16 cellular contexts compared by ENCODE assay signal in the genomic region with DNA sequence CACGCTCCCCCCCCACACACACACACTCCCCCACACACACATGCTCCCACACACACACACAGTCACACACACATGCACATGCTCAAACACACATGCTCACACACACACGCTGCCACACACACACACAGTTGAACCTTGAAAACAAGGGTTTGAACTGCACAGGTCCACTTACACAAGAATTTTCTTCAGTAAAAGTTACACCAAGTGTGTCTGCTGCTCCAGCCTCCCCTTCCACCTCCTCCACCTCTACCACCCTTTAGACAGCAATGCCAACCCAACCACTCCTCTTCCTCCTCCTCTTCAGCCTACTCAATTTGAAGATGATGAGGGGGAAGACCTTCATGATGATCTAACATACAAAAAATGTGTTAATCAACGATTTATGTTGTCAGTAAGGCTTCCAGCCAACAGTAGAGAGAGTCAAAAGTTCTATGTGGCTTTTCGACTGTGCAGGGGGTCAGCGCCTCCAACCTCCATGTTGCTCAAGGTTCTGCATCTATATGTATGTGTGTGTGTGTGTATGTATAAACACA. TPM values are rescaled to one million over a fixed set of nuclear protein-coding genes. Genes with fewer than 3 reads are reported as not detected.
DNase-seq lines count a peak whose midpoint lies in the region; ATAC-seq, FAIRE-seq and TF ChIP-seq lines count a peak whose summit lies in the region.
"Had no signal": no experiment of that assay in that cellular context is flagged by ENCODE, and none has a peak within 500 bp of the region (broad histone marks: within the 10 kb centered on the region; RNA-seq: fewer than 3 reads in every experiment).

No MANE protein-coding gene starts in this region.

- peak overlapping the region; percentile 30 for H2BK12ac ChIP-seq in neuronal stem cell (ENCODE audit: low read length)

- TF ChIP-seq EP300 in HepG2 (IDR thresholded peaks at IDR 0.05; ENCODE audit: low read depth in 2 of 2, low read length in 2 of 2), result no peak
- TF ChIP-seq EP300 in HepG2 (CRISPR knock-in tag; IDR thresholded peaks at IDR 0.05; ENCODE audit: borderline replicate concordance), result no peak

- FAIRE-seq in HepG2 (lab: Jason Lieb, UNC), result no peak
- peak; percentile 92 for FAIRE-seq in bronchial epithelial cell (lab: Jason Lieb, UNC)
- FAIRE-seq: H1 had no signal

- 90% methylated on average over 5 of the region's 5 CpGs for WGBS in HepG2 (ENCODE audit: low lambda C conversion rate)
- WGBS in right lobe of liver (ENCODE audit: insufficient coverage, low coverage, low lambda C conversion rate, missing lambda C conversion rate), result 63% methylated on average over 4 of the region's 5 CpGs
- no CpG with 5 or more reads among the region's 5 CpGs for WGBS in neuronal stem cell (ENCODE audit: extremely low coverage in 2 of 2, insufficient read length in 2 of 2, insufficient replicate concordance in 1 of 2), 2 donors

- H3K27me3 ChIP-seq in HepG2 (ENCODE audit: control insufficient read depth in 1 of 2, insufficient read depth in 2 of 2, low read length in 2 of 2), result no peaks in the 10 kb centered on the region
- H3K27me3 ChIP-seq in right lobe of liver, result no peaks in the 10 kb centered on the region
- no peaks in the 10 kb centered on the region for H3K27me3 ChIP-seq in bronchial epithelial cell (ENCODE audit: control insufficient read depth, insufficient read depth, low read length)
- peaks cover 0 to 2% (median 0%) of the 10 kb centered on the region in 3 experiments for H3K27me3 ChIP-seq in neuronal stem cell (ENCODE audit: control insufficient read depth in 3 of 3, insufficient read depth in 3 of 3, low read depth in 1 of 3, low read length in 3 of 3)
- H3K27me3 ChIP-seq: BLaER1 treated with 17β-estradiol and CSF1 and Interleukin-3, amounts not matched to agents 10 nM and 100 nM had no signal

- no peaks in the 10 kb centered on the region for H3K79me2 ChIP-seq in HepG2 (ENCODE audit: insufficient read depth, low read length)

- H3K14ac ChIP-seq in neuronal stem cell (ENCODE audit: low read length), result no peak overlapping the region

- no peaks in the 10 kb centered on the region for H3K36me3 ChIP-seq in HepG2 (replicated peaks in 1 of 2; ENCODE audit: control insufficient read depth in 1 of 2, insufficient read depth in 2 of 2, low read length in 2 of 2)
- no peaks in the 10 kb centered on the region for H3K36me3 ChIP-seq in right lobe of liver
- H3K36me3 ChIP-seq in bronchial epithelial cell (ENCODE audit: control insufficient read depth, insufficient read depth, low read length), result no peaks in the 10 kb centered on the region
- H3K36me3 ChIP-seq in neuronal stem cell (replicated peaks in 1 of 2; ENCODE audit: control insufficient read depth in 2 of 2, insufficient read depth in 2 of 2, low read length in 2 of 2), result no peaks in the 10 kb centered on the region
- H3K36me3 ChIP-seq: HAP-1 had no signal

- ATAC-seq in HepG2 (no peak), right lobe of liver (no peak), HG02884 (IDR thresholded peaks at IDR 0.05; ENCODE audit: unreplicated experiment) (no peak)

- H3K18ac ChIP-seq in neuronal stem cell (ENCODE audit: low read length), result no peak overlapping the region

- H3K9ac ChIP-seq in HepG2 (ENCODE audit: insufficient read depth, low read depth, low read length), result no peak overlapping the region
- peak overlapping the region; percentile 36 for H3K9ac ChIP-seq in neuronal stem cell (ENCODE audit: low read depth, low read length, poor library complexity)
- H3K9ac ChIP-seq: BLaER1 treated with 17β-estradiol and CSF1 and Interleukin-3, amounts not matched to agents 10 nM and 100 nM had no signal

- peak overlapping the region; percentile 56 for H3K23ac ChIP-seq in neuronal stem cell (ENCODE audit: low read depth, low read length, poor library complexity)

- in situ Hi-C loops in HepG2 (cut with HindIII; ENCODE audit: extremely low pct_ligation_motif_present, low pct_unique_long_range_greater_than_20kb), result no loop called here

- H3K9me3 ChIP-seq in HepG2 (ENCODE audit: low read length) (no peaks in the 10 kb centered on the region), right lobe of liver (no peaks in the 10 kb centered on the region), neuronal stem cell (replicated peaks in 1 of 2; ENCODE audit: control insufficient read depth in 2 of 2, insufficient read depth in 1 of 2, low read depth in 1 of 2, low read length in 2 of 2) (peaks cover 6 to 17% of the 10 kb centered on the region in 2 donors)

- no peak overlapping the region for H4K91ac ChIP-seq in neuronal stem cell (ENCODE audit: low read depth, low read length, poor library complexity)

- TF ChIP-seq CTCF in HepG2 (CRISPR knock-in tag; IDR thresholded peaks at IDR 0.05), result no peak
- no peak for TF ChIP-seq CTCF in right lobe of liver (IDR thresholded peaks at IDR 0.05)
- TF ChIP-seq CTCF in bronchial epithelial cell (IDR thresholded peaks at IDR 0.05; ENCODE audit: insufficient read depth, low read length, severe bottlenecking), result no peak

- H3K4me3 ChIP-seq in HepG2 (replicated peaks in 1 of 3; ENCODE audit: insufficient read depth in 1 of 3, low read depth in 2 of 3, low read length in 3 of 3), result no peak overlapping the region
- H3K4me3 ChIP-seq in right lobe of liver, result no peak overlapping the region
- H3K4me3 ChIP-seq in bronchial epithelial cell (ENCODE audit: low read depth, low read length), result no peak overlapping the region
- H3K4me3 ChIP-seq in neuronal stem cell (ENCODE audit: low read length in 2 of 2), result no peak overlapping the region
- H3K4me3 ChIP-seq: BLaER1 treated with 17β-estradiol and CSF1 and Interleukin-3, amounts not matched to agents 10 nM and 100 nM; HAP-1 had no signal

- TF ChIP-seq RAD21 in HepG2 (CRISPR knock-in tag; IDR thresholded peaks at IDR 0.05), result no peak

- H4K8ac ChIP-seq in neuronal stem cell (ENCODE audit: low read depth, low read length), result peak overlapping the region; percentile 88

- BruUV-seq in HepG2 (replicated peaks; lab: Mats Ljungman, UMichigan), result no TSS peak

- H3K27ac ChIP-seq in HepG2 (ENCODE audit: extremely low read length, insufficient read depth, low read length), result no peak overlapping the region
- H3K27ac ChIP-seq in right lobe of liver, result no peak overlapping the region
- no peak overlapping the region for H3K27ac ChIP-seq in neuronal stem cell (replicated peaks; ENCODE audit: low read length)
- H3K27ac ChIP-seq: 22Rv1; BLaER1 treated with 17β-estradiol and CSF1 and Interleukin-3, amounts not matched to agents 10 nM and 100 nM had no signal

- H4K20me1 ChIP-seq in HepG2 (ENCODE audit: insufficient read depth, low read length), result no peaks in the 10 kb centered on the region
- H4K20me1 ChIP-seq: BLaER1 treated with 17β-estradiol and CSF1 and Interleukin-3, amounts not matched to agents 10 nM and 100 nM had no signal

- H3K4me1 ChIP-seq in HepG2 (ENCODE audit: insufficient read depth, low read length), result peaks cover 2% of the 10 kb centered on the region
- H3K4me1 ChIP-seq in right lobe of liver, result no peaks in the 10 kb centered on the region
- no peaks in the 10 kb centered on the region for H3K4me1 ChIP-seq in neuronal stem cell (ENCODE audit: control insufficient read depth in 2 of 2, insufficient read depth in 1 of 2, low read depth in 1 of 2, low read length in 2 of 2)
- H3K4me1 ChIP-seq: BLaER1 treated with 17β-estradiol and CSF1 and Interleukin-3, amounts not matched to agents 10 nM and 100 nM; HAP-1 had no signal

- CTCF ChIA-PET in HepG2 (lab: Yijun Ruan, JAX; ENCODE audit: low intra/inter-chr PET ratio, low total read pairs), result no interaction called here

- POLR2A ChIA-PET in HepG2 (lab: Yijun Ruan, JAX), result no interaction called here

- intact Hi-C loops in HepG2 (cut with micrococcal nuclease; ENCODE audit: unreplicated experiment), result no loop called here
- intact Hi-C loops in right lobe of liver (cut with DNase I), result no loop called here

- H3K4ac ChIP-seq in neuronal stem cell (ENCODE audit: low read length), result no peak overlapping the region

- H3K4me2 ChIP-seq in HepG2 (ENCODE audit: low read depth, low read length), result no peak overlapping the region
- no peak overlapping the region for H3K4me2 ChIP-seq in neuronal stem cell (ENCODE audit: insufficient read depth, low read length, poor library complexity, severe bottlenecking)
- H3K4me2 ChIP-seq: BLaER1 treated with 17β-estradiol and CSF1 and Interleukin-3, amounts not matched to agents 10 nM and 100 nM had no signal

- H2BK15ac ChIP-seq in neuronal stem cell (ENCODE audit: low read length), result no peak overlapping the region

- no peak overlapping the region for H2AK5ac ChIP-seq in neuronal stem cell (ENCODE audit: low read depth, low read length)

- no peak overlapping the region for H2BK5ac ChIP-seq in neuronal stem cell (ENCODE audit: low read length)

- no peaks in the 10 kb centered on the region for H3K79me1 ChIP-seq in neuronal stem cell (ENCODE audit: low read depth, low read length)

- H2BK120ac ChIP-seq in neuronal stem cell (ENCODE audit: low read depth, low read length), result no peak overlapping the region

- no peak overlapping the region for H2AFZ ChIP-seq in HepG2 (ENCODE audit: low read length)
- no peak overlapping the region for H2AFZ ChIP-seq in neuronal stem cell (ENCODE audit: low read length)

- TF ChIP-seq POLR2A in HepG2 (IDR thresholded peaks at IDR 0.05; ENCODE audit: insufficient read depth in 1 of 2, low read depth in 2 of 2, low read length in 2 of 2) (no peak), right lobe of liver (IDR thresholded peaks at IDR 0.05) (no peak)

- DNase-seq in HepG2 (ENCODE audit: low spot score), result no peak
- DNase-seq in right lobe of liver, result no peak
- no peak for DNase-seq in bronchial epithelial cell (ENCODE audit: low read depth)
- no peak for DNase-seq in neuronal stem cell (ENCODE audit: low spot score)
- no peak for DNase-seq in COR-L47 (lab: John Stamatoyannopoulos, UW)
- DNase-seq in Kasumi-1 (lab: John Stamatoyannopoulos, UW), result no peak
- DNase-seq: ACHN; Calu3; CD4-positive, CD25-positive, alpha-beta regulatory T cell; DMS 273 treated with DMSO at 0.1 percent for 48 hours; HFFc6 had no signal

RNA-seq across cellular contexts. Expression of gene HSF2BP, which starts 26.8 kb away (rescaled TPM):
- total RNA-seq in HepG2 (2016; rRNA removed; fragmentation: Illumina TruSeq; extraction: Trizol) (1.6 and 2.2 TPM in 2 replicates), right lobe of liver (under 1 TPM in 4 of 6 experiments, not detected in 2; 0.25 to 0.62 (median 0.37) TPM), bronchial epithelial cell (5.8 and 6.6 TPM in 2 replicates)
- total RNA-seq in HepG2 (2016; cell fraction: cytosol; rRNA removed; fragmentation: Illumina TruSeq; extraction: Trizol; ENCODE audit: low read depth), result 2.9 and 3.0 TPM in 2 replicates
- 1.8 and 2.1 TPM in 2 replicates for total RNA-seq in HepG2 (2016; cell fraction: insoluble cytoplasmic fraction; rRNA removed; fragmentation: Illumina TruSeq; extraction: Trizol)
- total RNA-seq in HepG2 (2016; cell fraction: membrane; rRNA removed; fragmentation: Illumina TruSeq; extraction: Trizol), result 1.7 and 2.1 TPM in 2 replicates
- 1.6 and 2.4 TPM in 2 replicates for total RNA-seq in HepG2 (2016; cell fraction: nucleus; rRNA removed; fragmentation: Illumina TruSeq; extraction: Trizol)
- 0.63 and 0.67 TPM in 2 replicates for polyA plus RNA-seq in HepG2 (2011; rRNA removed)
- 0.68 and 0.87 TPM in 2 replicates for polyA plus RNA-seq in HepG2 (2011; cell fraction: cytosol; rRNA removed)
- 0.98 and 1.1 TPM in 2 replicates for polyA plus RNA-seq in HepG2 (2011; cell fraction: nucleus; rRNA removed)
- polyA plus RNA-seq in HepG2 (2012), result 0.92 and 0.95 TPM in 2 replicates
- 0.49 and 0.50 TPM in 2 replicates for polyA plus RNA-seq in HepG2 (2016; cell fraction: cytosol; fragmentation: Illumina TruSeq; extraction: Trizol; ENCODE audit: low read depth)
- 1.4 and 1.6 TPM in 2 replicates for polyA plus RNA-seq in HepG2 (2016; cell fraction: insoluble cytoplasmic fraction; fragmentation: Illumina TruSeq; extraction: Trizol; ENCODE audit: low read depth)
- 0.49 and 0.94 TPM in 2 replicates for polyA plus RNA-seq in HepG2 (2016; cell fraction: membrane; fragmentation: Illumina TruSeq; extraction: Trizol; ENCODE audit: low read depth)
- 0.75 and 1.5 TPM in 2 replicates for polyA plus RNA-seq in HepG2 (2016; cell fraction: nucleus; fragmentation: Illumina TruSeq; extraction: Trizol; ENCODE audit: insufficient read depth, low read depth)
- polyA minus RNA-seq in HepG2 (2011; rRNA and poly(A)+ RNA removed; ENCODE audit: low replicate concordance), result 0.48 and 3.0 TPM in 2 replicates
- 0.69 TPM in 1 of 2 replicates, not detected in the other for polyA minus RNA-seq in HepG2 (2011; cell fraction: cytosol; rRNA and poly(A)+ RNA removed)
- polyA minus RNA-seq in HepG2 (2011; cell fraction: nucleus; rRNA and poly(A)+ RNA removed), result 3.1 and 4.4 TPM in 2 replicates
- 0.73 TPM for polyA plus RNA-seq in neuronal stem cell (2013, experiment 1 of 2)
- polyA plus RNA-seq in neuronal stem cell (2013, experiment 2 of 2), result 0.65 TPM

RNA-seq across cellular contexts. Expression of gene RRP1B, which starts 26.9 kb away (rescaled TPM):
- total RNA-seq in HepG2 (2016; rRNA removed; fragmentation: Illumina TruSeq; extraction: Trizol), result 46.2 and 58.2 TPM in 2 replicates
- 4.4 and 4.5 TPM in 2 replicates for total RNA-seq in HepG2 (2016; cell fraction: cytosol; rRNA removed; fragmentation: Illumina TruSeq; extraction: Trizol; ENCODE audit: low read depth)
- 45.9 and 49.4 TPM in 2 replicates for total RNA-seq in HepG2 (2016; cell fraction: insoluble cytoplasmic fraction; rRNA removed; fragmentation: Illumina TruSeq; extraction: Trizol)
- total RNA-seq in HepG2 (2016; cell fraction: membrane; rRNA removed; fragmentation: Illumina TruSeq; extraction: Trizol), result 16.5 and 16.9 TPM in 2 replicates
- 28.8 and 31.8 TPM in 2 replicates for total RNA-seq in HepG2 (2016; cell fraction: nucleus; rRNA removed; fragmentation: Illumina TruSeq; extraction: Trizol)
- polyA plus RNA-seq in HepG2 (2011; rRNA removed), result 16.3 TPM in 2 replicates
- polyA plus RNA-seq in HepG2 (2011; cell fraction: cytosol; rRNA removed), result 10.6 and 12.2 TPM in 2 replicates
- polyA plus RNA-seq in HepG2 (2011; cell fraction: nucleus; rRNA removed), result 17.2 and 19.0 TPM in 2 replicates
- 19.7 and 22.4 TPM in 2 replicates for polyA plus RNA-seq in HepG2 (2012)
- 1.9 and 2.3 TPM in 2 replicates for polyA plus RNA-seq in HepG2 (2016; cell fraction: cytosol; fragmentation: Illumina TruSeq; extraction: Trizol; ENCODE audit: low read depth)
- 45.7 and 50.1 TPM in 2 replicates for polyA plus RNA-seq in HepG2 (2016; cell fraction: insoluble cytoplasmic fraction; fragmentation: Illumina TruSeq; extraction: Trizol; ENCODE audit: low read depth)
- 7.9 and 8.4 TPM in 2 replicates for polyA plus RNA-seq in HepG2 (2016; cell fraction: membrane; fragmentation: Illumina TruSeq; extraction: Trizol; ENCODE audit: low read depth)
- polyA plus RNA-seq in HepG2 (2016; cell fraction: nucleus; fragmentation: Illumina TruSeq; extraction: Trizol; ENCODE audit: insufficient read depth, low read depth), result 52.6 and 53.3 TPM in 2 replicates
- 26.5 and 39.4 TPM in 2 replicates for polyA minus RNA-seq in HepG2 (2011; rRNA and poly(A)+ RNA removed; ENCODE audit: low replicate concordance)
- polyA minus RNA-seq in HepG2 (2011; cell fraction: cytosol; rRNA and poly(A)+ RNA removed), result 23.0 and 23.7 TPM in 2 replicates
- 12.1 and 17.0 TPM in 2 replicates for polyA minus RNA-seq in HepG2 (2011; cell fraction: nucleus; rRNA and poly(A)+ RNA removed)
- 10 to 100 TPM in 2 of 6 experiments, 1 to 10 TPM in 4; 8.0 to 17.0 (median 9.8) TPM for total RNA-seq in right lobe of liver
- 25.3 and 31.1 TPM in 2 replicates for total RNA-seq in bronchial epithelial cell
- polyA plus RNA-seq in neuronal stem cell (2013, experiment 1 of 2), result 31.3 TPM
- 31.6 TPM for polyA plus RNA-seq in neuronal stem cell (2013, experiment 2 of 2)
